17 cellular contexts compared by ENCODE assay signal in genomic region chr11:74494916-74495315, GRCh38. TPM values are rescaled to one million over a fixed set of nuclear protein-coding genes. Genes with fewer than 3 reads are reported as not detected.
A peak's percentile ranks its signal among the peaks of the same experiment; 100 is the strongest.
DNase-seq lines count a peak whose midpoint lies in the region; ATAC-seq and TF ChIP-seq lines count a peak whose summit lies in the region.
"Had no signal": no experiment of that assay in that cellular context is flagged by ENCODE, and none has a peak within 500 bp of the region (broad histone marks: within the 10 kb centered on the region; RNA-seq: fewer than 3 reads in every experiment).

No MANE protein-coding gene starts in this region.

- no peaks in the 10 kb centered on the region for H4K20me1 ChIP-seq in SK-N-SH (ENCODE audit: insufficient read depth)

- WGBS in SK-N-SH (ENCODE audit: low lambda C conversion rate): 77% methylated on average over 1 of the region's 1 CpG

- H3K36me3 Mint-ChIP-seq in CD4-positive, alpha-beta T cell (ENCODE audit: low read depth): peaks cover 33% of the 10 kb centered on the region
- peaks cover 16% of the 10 kb centered on the region for H3K36me3 Mint-ChIP-seq in Caco-2 (ENCODE audit: insufficient read depth, unreplicated experiment)
- peaks cover 51% of the 10 kb centered on the region for H3K36me3 Mint-ChIP-seq in brain

- H3K4me1 ChIP-seq in Caco-2 (peaks cover 7% of the 10 kb centered on the region), Panc1 (ENCODE audit: control insufficient read depth, insufficient read depth, low read length) (peaks cover 9% of the 10 kb centered on the region), SK-N-SH (ENCODE audit: control insufficient read depth in 1 of 2, insufficient read depth in 2 of 2, low read depth in 1 of 2, low read length in 1 of 2) (peaks cover 0 to 10% of the 10 kb centered on the region in 2 experiments; a peak in 2 of 4 replicates)
- H3K4me1 ChIP-seq: BE2C, HAP-1 had no signal

- no peaks in the 10 kb centered on the region for H3K9me2 ChIP-seq in SK-N-SH

- no peak overlapping the region for H3K27ac ChIP-seq in CD4-positive, alpha-beta T cell (ENCODE audit: low read depth, low read length)
- H3K27ac ChIP-seq in Panc1 (ENCODE audit: low read length) (no peak overlapping the region), SK-N-SH (ENCODE audit: low read depth in 2 of 2, low read length in 1 of 2) (no peak overlapping the region)

- no peaks in the 10 kb centered on the region for H3K9me3 ChIP-seq in CD4-positive, alpha-beta T cell (ENCODE audit: control insufficient read depth, low read length)
- H3K9me3 ChIP-seq in Caco-2: peaks cover 8% of the 10 kb centered on the region; the same call in 1 of the 2 replicates
- H3K9me3 ChIP-seq in Panc1 (ENCODE audit: control insufficient read depth, insufficient read depth, low read depth, low read length): no peaks in the 10 kb centered on the region
- H3K9me3 ChIP-seq in SK-N-SH: 0 out of 2 replicates have a peak, but pooled peaks cover 10% of the 10 kb centered on the region
- H3K9me3 ChIP-seq: A549, BE2C, HAP-1 had no signal

- no peak for DNase-seq in CD4-positive, alpha-beta T cell
- no peak for DNase-seq in Caco-2
- no peak for DNase-seq in Panc1 (ENCODE audit: low read depth, low spot score)
- no peak for DNase-seq in activated T-cell treated with anti-CD3 and anti-CD28 coated beads, Interleukin-2, amount 50 U/mL, for 48 hours
- no peak for DNase-seq in SK-N-SH
- no peak for DNase-seq in stimulated activated CD4-positive, alpha-beta T cell treated with anti-CD3 and anti-CD28 coated beads, Interleukin-4, amount 100 ng/mL, for 4 hours
- DNase-seq: BE2C; CD8-positive, alpha-beta T cell; COR-L47; DND-41; GDM1 had no signal

- intact Hi-C loops in CD4-positive, alpha-beta T cell (cut with DNase I, micrococcal nuclease): loop anchor here (2.0 to 10.0 kb wide), 7 partner anchors 97 to 900 kb away; partner anchors contain the start of genes C2CD3 (in 1 of the 2), PGM2L1 (in 1 of the 2), POLD3 (in 1 of the 2) and PPME1 (in 1 of the 2)
- intact Hi-C loops in Caco-2 (cut with micrococcal nuclease; ENCODE audit: unreplicated experiment) (loop anchor here (5.0 kb wide), 1 partner anchor 98 kb away; the partner anchor contains the start of gene PGM2L1), Panc1 (cut with micrococcal nuclease; ENCODE audit: unreplicated experiment) (no loop called here)

- ATAC-seq in CD4-positive, alpha-beta T cell (ENCODE audit: poor library complexity): no peak
- ATAC-seq in Panc1 (no peak), HG03280 (IDR thresholded peaks at IDR 0.05; ENCODE audit: unreplicated experiment) (no peak)
- ATAC-seq: CD8-positive, alpha-beta T cell had no signal

- no peaks in the 10 kb centered on the region for H3K27me3 ChIP-seq in CD4-positive, alpha-beta T cell (ENCODE audit: control insufficient read depth, insufficient read depth, low read length)
- H3K27me3 ChIP-seq in Caco-2 (replicated peaks; ENCODE audit: control insufficient read depth, insufficient read depth, low read length) (no peaks in the 10 kb centered on the region), Panc1 (ENCODE audit: control insufficient read depth, insufficient read depth, low read length) (no peaks in the 10 kb centered on the region), SK-N-SH (ENCODE audit: insufficient read depth) (no peaks in the 10 kb centered on the region)
- H3K27me3 ChIP-seq: BE2C had no signal

- CTCF ChIA-PET in CD4-positive, alpha-beta T cell (lab: Charles Lee): interaction anchor here (0.6 to 2.7 kb wide), 4 partner anchors 14 to 1952 kb away, joined by 3 to 16 read pairs (median 4); no protein-coding TSS in a partner anchor
- CTCF ChIA-PET in Caco-2 (lab: Charles Lee): interaction anchor here (0.5 to 2.8 kb wide), 2 partner anchors 32 to 83 kb away, joined by 3 to 15 read pairs; no protein-coding TSS in a partner anchor
- CTCF ChIA-PET in Panc1 (lab: Charles Lee): no interaction called here
- CTCF ChIA-PET in SK-N-SH (lab: Yijun Ruan, JAX): interaction anchor here (1.1 to 3.3 kb wide), 4 partner anchors 10 to 76 kb away, joined by 3 to 19 read pairs (median 8); no protein-coding TSS in a partner anchor

- H3K9me3 Mint-ChIP-seq in CD4-positive, alpha-beta T cell: no peaks in the 10 kb centered on the region
- peaks cover 22% of the 10 kb centered on the region for H3K9me3 Mint-ChIP-seq in Caco-2 (ENCODE audit: unreplicated experiment)
- peaks cover 31 to 47% (median 38%) of the 10 kb centered on the region in 5 experiments for H3K9me3 Mint-ChIP-seq in brain

- H3K4me1 Mint-ChIP-seq in CD4-positive, alpha-beta T cell (ENCODE audit: low read depth): peaks cover 41% of the 10 kb centered on the region
- peaks cover 10% of the 10 kb centered on the region for H3K4me1 Mint-ChIP-seq in Caco-2 (ENCODE audit: low read depth, unreplicated experiment)
- peaks cover 26% of the 10 kb centered on the region for H3K4me1 Mint-ChIP-seq in brain

- H3F3A ChIP-seq in SK-N-SH (replicated peaks; ENCODE audit: insufficient read depth): peaks cover 11% of the 10 kb centered on the region

- H3K27me3 Mint-ChIP-seq in CD4-positive, alpha-beta T cell: no peaks in the 10 kb centered on the region
- H3K27me3 Mint-ChIP-seq in Caco-2 (ENCODE audit: insufficient read depth, unreplicated experiment) (no peaks in the 10 kb centered on the region), brain (peaks cover 5% of the 10 kb centered on the region)
- H3K27me3 Mint-ChIP-seq: IgD-negative memory B cell had no signal

- H3K9ac ChIP-seq in SK-N-SH: no peak overlapping the region

- TF ChIP-seq EP300 in SK-N-SH (IDR thresholded peaks at IDR 0.05; ENCODE audit: borderline replicate concordance in 1 of 2, low read depth in 1 of 2, low read length in 1 of 2): no peak

- no TSS peak for BruUV-seq in Caco-2 (replicated peaks; lab: Mats Ljungman, UMichigan)
- TSS peak; percentile 63 for BruUV-seq in Panc1 (replicated peaks; lab: Mats Ljungman, UMichigan)

- H3K4me3 Mint-ChIP-seq in CD4-positive, alpha-beta T cell: peak overlapping the region; percentile 56
- H3K4me3 Mint-ChIP-seq in Caco-2 (ENCODE audit: unreplicated experiment): peak overlapping the region; percentile 39
- peak overlapping the region in 4 of 5 experiments; percentile 54 to 64 (median 59) for H3K4me3 Mint-ChIP-seq in brain
- H3K4me3 Mint-ChIP-seq: CD8-positive, alpha-beta T cell had no signal

- H3K27ac Mint-ChIP-seq in CD4-positive, alpha-beta T cell: no peak overlapping the region
- no peak overlapping the region for H3K27ac Mint-ChIP-seq in Caco-2 (ENCODE audit: unreplicated experiment)
- H3K27ac Mint-ChIP-seq in brain: no peak overlapping the region
- H3K27ac Mint-ChIP-seq: CD8-positive, alpha-beta T cell had no signal

- H3K4me3 ChIP-seq in Caco-2 (ENCODE audit: low read depth, low read length): no peak overlapping the region
- no peak overlapping the region for H3K4me3 ChIP-seq in Panc1 (ENCODE audit: low read depth in 2 of 2, low read length in 2 of 2)
- H3K4me3 ChIP-seq in SK-N-SH (ENCODE audit: low read depth in 2 of 2, low read length in 1 of 2): no peak overlapping the region
- H3K4me3 ChIP-seq: A549, HAP-1 had no signal

- no peaks in the 10 kb centered on the region for H3K79me2 ChIP-seq in SK-N-SH (ENCODE audit: insufficient read depth)

- H2AFZ ChIP-seq in SK-N-SH (ENCODE audit: low read depth): no peak overlapping the region

- TF ChIP-seq CTCF in CD4-positive, alpha-beta T cell (IDR thresholded peaks at IDR 0.05): no peak
- TF ChIP-seq CTCF in Caco-2 (IDR thresholded peaks at IDR 0.05; ENCODE audit: insufficient read depth in 1 of 2, low read depth in 1 of 2, low read length in 1 of 2, severe bottlenecking in 1 of 2, unreplicated experiment in 1 of 2): no peak
- TF ChIP-seq CTCF in Panc1 (IDR thresholded peaks at IDR 0.05): no peak
- TF ChIP-seq CTCF in brain (conservative IDR thresholded peaks at IDR 0.05): no peak
- no peak for TF ChIP-seq CTCF in SK-N-SH (IDR thresholded peaks at IDR 0.05)

- TF ChIP-seq RAD21 in SK-N-SH (IDR thresholded peaks at IDR 0.05; ENCODE audit: low read length): no peak

- POLR2A ChIA-PET in CD4-positive, alpha-beta T cell (lab: Charles Lee): no interaction called here
- POLR2A ChIA-PET in Caco-2 (lab: Charles Lee): no interaction called here
- POLR2A ChIA-PET in Panc1 (lab: Charles Lee): no interaction called here
- POLR2A ChIA-PET in SK-N-SH (lab: Yijun Ruan, JAX): no interaction called here

- H3K36me3 ChIP-seq in Caco-2 (ENCODE audit: control insufficient read depth, insufficient read depth, low read length): no peaks in the 10 kb centered on the region
- no peaks in the 10 kb centered on the region for H3K36me3 ChIP-seq in Panc1 (ENCODE audit: control insufficient read depth, insufficient read depth, low read length)
- peaks cover 0 to 5% of the 10 kb centered on the region in 2 experiments for H3K36me3 ChIP-seq in SK-N-SH (replicated peaks in 1 of 2; ENCODE audit: control insufficient read depth in 1 of 2, insufficient read depth in 2 of 2, low read length in 1 of 2)
- H3K36me3 ChIP-seq: BE2C, HAP-1 had no signal

- in situ Hi-C loops in Panc1 (cut with HindIII; ENCODE audit: low pct_unique_long_range_greater_than_20kb, low sequenced_read_pairs): no loop called here

- H3K4me2 ChIP-seq in SK-N-SH: no peak overlapping the region

TF ChIP-seq in SK-N-SH, 30 proteins besides CTCF, POLR2A, EP300 and RAD21 (continues in another document):
- TF ChIP-seq PBX3 (IDR thresholded peaks at IDR 0.05) (no peak), TEAD4 (IDR thresholded peaks at IDR 0.05; ENCODE audit: borderline replicate concordance, insufficient read depth) (no peak)

RNA-seq across cellular contexts. Expression of gene LIPT2, which starts 1.4 kb away (rescaled TPM):
- 10 to 100 TPM; 10.7 to 10.9 TPM for total RNA-seq in CD4-positive, alpha-beta T cell
- 10.5 and 14.4 TPM in 2 replicates for total RNA-seq in Caco-2 (2022)
- total RNA-seq in Panc1 (2021; ENCODE audit: unreplicated experiment): 6.2 TPM
- polyA plus RNA-seq in Panc1 (2012; ENCODE audit: insufficient read length): 5.8 TPM
- 2.1 TPM for polyA plus RNA-seq in brain (ENCODE audit: insufficient read depth, low read depth, low replicate concordance)
- 4.6 and 5.3 TPM in 2 replicates for polyA plus RNA-seq in SK-N-SH (2012; rRNA removed)
- polyA plus RNA-seq in SK-N-SH (2012; cell fraction: cytosol; rRNA removed): 3.2 and 4.3 TPM in 2 replicates
- 3.1 and 3.2 TPM in 2 replicates for polyA plus RNA-seq in SK-N-SH (2012; cell fraction: nucleus; rRNA removed)

RNA-seq across cellular contexts. Expression of gene KCNE3, which starts 27.6 kb away (rescaled TPM):
- total RNA-seq in CD4-positive, alpha-beta T cell: under 1 TPM; 0.08 to 0.22 TPM
- total RNA-seq in Caco-2 (2022) (48.1 and 58.2 TPM in 2 replicates), Panc1 (2021; ENCODE audit: unreplicated experiment) (0.15 TPM)
- 0.67 TPM for polyA plus RNA-seq in Panc1 (2012; ENCODE audit: insufficient read length)
- polyA plus RNA-seq in brain (ENCODE audit: insufficient read depth, low read depth, low replicate concordance) (8.3 TPM), SK-N-SH (2012; rRNA removed) (not detected in 2 replicates)
- polyA plus RNA-seq in SK-N-SH (2012; cell fraction: cytosol; rRNA removed): not detected in 2 replicates
- polyA plus RNA-seq in SK-N-SH (2012; cell fraction: nucleus; rRNA removed): not detected in 2 replicates
- total RNA-seq: CD8-positive, alpha-beta T cell; HT1080 had no signal
- polyA plus RNA-seq: IgD-negative memory B cell had no signal

Comparison
In these comparisons a context has a peak if more than half of its experiments do, and no peak if none do; other contexts are left out.
1. RNA of gene KCNE3, which starts 27.6 kb away (total RNA-seq): 48.1 to 58.2 TPM in Caco-2; 0.08 to 0.22 TPM in CD4-positive, alpha-beta T cell and 0.15 TPM in Panc1 (single experiment); every median in the first group is over 10 times any median in the second.
2. Peak in every context shown above with its lines, with median percentiles within 50 percentile points of each other: H3K4me3 Mint-ChIP-seq.